Comparison of ENCODE assay signal across 21 cellular contexts in the genomic region with DNA sequence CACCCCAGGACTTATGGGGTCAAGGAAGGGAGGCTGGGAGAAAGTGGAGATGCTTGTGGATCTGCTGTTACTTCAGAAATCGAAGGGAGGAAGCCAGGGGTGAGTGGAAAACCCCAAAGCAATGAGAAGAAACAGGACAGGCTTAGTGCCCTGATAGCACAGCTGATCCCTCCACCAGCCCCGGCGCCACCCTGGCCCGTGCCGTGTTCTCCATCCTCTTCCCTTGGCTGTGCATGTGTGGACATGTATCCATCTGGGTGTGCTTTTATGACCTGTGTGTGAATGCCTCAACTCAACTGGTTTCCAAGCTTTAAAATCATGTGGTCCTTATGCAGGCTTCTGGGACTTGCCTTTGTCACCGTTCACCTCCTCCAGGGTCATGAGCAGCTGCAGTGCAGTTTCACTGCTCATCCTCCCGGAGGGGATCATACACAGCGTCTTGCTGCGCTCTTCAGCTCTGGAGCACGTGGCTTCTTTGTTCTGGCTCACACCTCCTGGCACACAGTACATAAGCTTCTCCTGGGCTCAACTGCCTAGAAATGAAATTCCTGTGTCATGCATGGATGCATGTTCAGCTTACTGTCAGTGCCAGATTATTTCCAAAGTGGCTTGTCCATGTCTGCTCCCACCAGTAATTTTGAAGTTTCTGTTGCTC. TPM values are rescaled to one million over a fixed set of nuclear protein-coding genes. Genes with fewer than 3 reads are reported as not detected.
DNase-seq lines count a peak whose midpoint lies in the region; ATAC-seq, FAIRE-seq and TF ChIP-seq lines count a peak whose summit lies in the region.
"Had no signal": no experiment of that assay in that cellular context is flagged by ENCODE, and none has a peak within 500 bp of the region (broad histone marks: within the 10 kb centered on the region; RNA-seq: fewer than 3 reads in every experiment).

No MANE protein-coding gene starts in this region.

- peaks cover 0 to 11% of the 10 kb centered on the region in 2 donors for H3K36me3 ChIP-seq in vagina

- TF ChIP-seq POLR2A in vagina (IDR thresholded peaks at IDR 0.05), result no peak

- H3K4me1 ChIP-seq in vagina, result peaks cover 74% of the 10 kb centered on the region

- H3K4me3 ChIP-seq in vagina, result no peak overlapping the region
- H3K4me3 ChIP-seq: HAP-1 had no signal

- H3K27me3 Mint-ChIP-seq in nephron progenitor cell (ENCODE audit: low read depth, poor library complexity), result no peaks in the 10 kb centered on the region
- H3K27me3 Mint-ChIP-seq: activated naive CD4-positive, alpha-beta T cell treated with anti-CD3 and anti-CD28 coated beads, Interleukin-2, amount 10 ng/mL, durations not matched to agents 7 days and 5 days; T-helper 17 cell had no signal

- no peaks in the 10 kb centered on the region for H3K9me3 Mint-ChIP-seq in nephron progenitor cell
- H3K9me3 Mint-ChIP-seq: activated naive CD4-positive, alpha-beta T cell treated with anti-CD3 and anti-CD28 coated beads, Interleukin-2, amount 10 ng/mL, durations not matched to agents 7 days and 5 days had no signal

- no peaks in the 10 kb centered on the region for H3K27me3 ChIP-seq in vagina
- H3K27me3 ChIP-seq: brain microvascular endothelial cell had no signal

- no peak for DNase-seq in left ventricle myocardium superior
- DNase-seq in Right ventricle myocardium superior, result no peak
- peak; percentile 46 for DNase-seq in cerebellum (ENCODE audit: low spot score)
- no peak for DNase-seq in nephron progenitor cell
- no peak for DNase-seq in vagina (ENCODE audit: extremely low spot score in 2 of 2)
- no peak for DNase-seq in D721Med (ENCODE audit: insufficient read length, low spot score)
- DNase-seq: activated CD8-positive, alpha-beta memory T cell treated with anti-CD3 and anti-CD28 coated beads, Interleukin-2, amount 50 U/mL, for 4 hours; activated naive CD4-positive, alpha-beta T cell treated with anti-CD3 and anti-CD28 coated beads, Interleukin-2, amount 10 ng/mL, durations not matched to agents 7 days and 5 days; brain microvascular endothelial cell; COR-L47; effector CD4-positive, alpha-beta T cell; foreskin fibroblast; MV-4-11; NCI-H2081; small intestine; stimulated activated naive CD4-positive, alpha-beta T cell treated with Interleukin-2 at 50 U/mL for 16 hours; T-helper 17 cell had no signal

- peak overlapping the region; percentile 70 for H3K27ac ChIP-seq in vagina
- H3K27ac ChIP-seq: brain microvascular endothelial cell had no signal

- H3K4me1 Mint-ChIP-seq in nephron progenitor cell, result peaks cover 44% of the 10 kb centered on the region
- H3K4me1 Mint-ChIP-seq: activated naive CD4-positive, alpha-beta T cell treated with anti-CD3 and anti-CD28 coated beads, Interleukin-2, amount 10 ng/mL, durations not matched to agents 7 days and 5 days had no signal

- intact Hi-C loops in left ventricle myocardium superior (cut with micrococcal nuclease) (no loop called here), Right ventricle myocardium superior (cut with DNase I) (no loop called here), vagina (cut with DNase I) (no loop called here)

- peak overlapping the region; percentile 77 for H3K27ac Mint-ChIP-seq in nephron progenitor cell
- H3K27ac Mint-ChIP-seq: activated naive CD4-positive, alpha-beta T cell treated with anti-CD3 and anti-CD28 coated beads, Interleukin-2, amount 10 ng/mL, durations not matched to agents 7 days and 5 days; T-helper 17 cell had no signal

- no peaks in the 10 kb centered on the region for H3K9me3 ChIP-seq in vagina
- H3K9me3 ChIP-seq: HAP-1 had no signal

- ATAC-seq in left ventricle myocardium superior, result peak; percentile 8
- no peak for ATAC-seq in Right ventricle myocardium superior (ENCODE audit: poor library complexity)
- no peak for ATAC-seq in HG02588 (IDR thresholded peaks at IDR 0.05; ENCODE audit: unreplicated experiment)
- ATAC-seq in HG02642 (IDR thresholded peaks at IDR 0.05; ENCODE audit: poor library complexity, unreplicated experiment), result no peak
- ATAC-seq: T-helper 17 cell had no signal

- H3K4me3 Mint-ChIP-seq in nephron progenitor cell, result no peak overlapping the region
- H3K4me3 Mint-ChIP-seq: activated naive CD4-positive, alpha-beta T cell treated with anti-CD3 and anti-CD28 coated beads, Interleukin-2, amount 10 ng/mL, durations not matched to agents 7 days and 5 days; T-helper 17 cell had no signal

- FAIRE-seq in D721Med (lab: Jason Lieb, UNC), result no peak
- FAIRE-seq: G401.6, small intestine had no signal

- no peak for TF ChIP-seq CTCF in nephron progenitor cell (IDR thresholded peaks at IDR 0.05)
- no peak for TF ChIP-seq CTCF in vagina (IDR thresholded peaks at IDR 0.05)
- no peak for TF ChIP-seq CTCF in D721Med (IDR thresholded peaks at IDR 0.05; ENCODE audit: insufficient read depth, missing control alignments)

- peaks cover 37% of the 10 kb centered on the region for H3K36me3 Mint-ChIP-seq in nephron progenitor cell (ENCODE audit: low read depth)

RNA-seq across cellular contexts. Expression of gene IPPK, which starts 58.2 kb away (rescaled TPM):
- total RNA-seq in left ventricle myocardium superior, result 7.6 TPM
- 7.9 TPM for total RNA-seq in Right ventricle myocardium superior
- total RNA-seq in cerebellum, result 11.3 TPM
- 39.5 TPM for total RNA-seq in vagina
